Comparison of ENCODE assay signal across 3 cellular contexts in genomic region chr1:26189751-26190275, GRCh38.
TF ChIP-seq lines count a peak whose summit lies in the region.

No MANE protein-coding gene starts in this region.

TF ChIP-seq in SK-N-SH, 30 proteins besides CTCF, POLR2A, EP300 and RAD21:
- no peak for TF ChIP-seq FOXJ3 (CRISPR knock-in tag; IDR thresholded peaks at IDR 0.05)
- TF ChIP-seq MXI1 (IDR thresholded peaks at IDR 0.05; ENCODE audit: low read depth, low read length), result no peak
- no peak for TF ChIP-seq IRF3 (IDR thresholded peaks at IDR 0.05; ENCODE audit: low read depth, low read length)

TF ChIP-seq in SK-N-SH treated with all-trans-retinoic acid at 6 μM for 48 hours, 23 proteins besides CTCF, POLR2A, EP300 and RAD21:
- TF ChIP-seq CSDC2 (CRISPR knock-in tag; IDR thresholded peaks at IDR 0.05) (no peak), TCF4 (CRISPR knock-in tag; IDR thresholded peaks at IDR 0.05; ENCODE audit: borderline replicate concordance) (no peak), PPARA (CRISPR knock-in tag; IDR thresholded peaks at IDR 0.05; ENCODE audit: borderline replicate concordance) (no peak), OSR1 (CRISPR knock-in tag; IDR thresholded peaks at IDR 0.05) (no peak), ZNF8 (CRISPR knock-in tag; IDR thresholded peaks at IDR 0.05) (no peak), ZFP3 (CRISPR knock-in tag; IDR thresholded peaks at IDR 0.05) (no peak), TSHZ2 (CRISPR knock-in tag; IDR thresholded peaks at IDR 0.05) (no peak), SNAI2 (CRISPR knock-in tag; IDR thresholded peaks at IDR 0.05) (no peak)
TF ChIP-seq in SK-N-SH treated with all-trans-retinoic acid at 6 μM for 48 hours: peak in this region for 0.

TF ChIP-seq in H1, 55 proteins besides CTCF, POLR2A, EP300 and RAD21:
- TF ChIP-seq SUZ12 (IDR thresholded peaks at IDR 0.05; ENCODE audit: low read length) (no peak), GABPA (IDR thresholded peaks at IDR 0.05; ENCODE audit: borderline replicate concordance, insufficient read depth, low read length) (no peak), CREB1 (IDR thresholded peaks at IDR 0.05) (no peak), ATF3 (IDR thresholded peaks at IDR 0.05; ENCODE audit: insufficient read depth, low read depth, low read length) (no peak), HDAC2 (IDR thresholded peaks at IDR 0.05; ENCODE audit: borderline replicate concordance in 1 of 2, low read depth in 2 of 2, low read length in 2 of 2) (no peak), CHD1 (IDR thresholded peaks at IDR 0.05; ENCODE audit: low read depth, low read length) (no peak), JUN (IDR thresholded peaks at IDR 0.05; ENCODE audit: low read depth, low read length) (no peak)
